Comparison of ENCODE assay signal across 9 cellular contexts in the genomic region with DNA sequence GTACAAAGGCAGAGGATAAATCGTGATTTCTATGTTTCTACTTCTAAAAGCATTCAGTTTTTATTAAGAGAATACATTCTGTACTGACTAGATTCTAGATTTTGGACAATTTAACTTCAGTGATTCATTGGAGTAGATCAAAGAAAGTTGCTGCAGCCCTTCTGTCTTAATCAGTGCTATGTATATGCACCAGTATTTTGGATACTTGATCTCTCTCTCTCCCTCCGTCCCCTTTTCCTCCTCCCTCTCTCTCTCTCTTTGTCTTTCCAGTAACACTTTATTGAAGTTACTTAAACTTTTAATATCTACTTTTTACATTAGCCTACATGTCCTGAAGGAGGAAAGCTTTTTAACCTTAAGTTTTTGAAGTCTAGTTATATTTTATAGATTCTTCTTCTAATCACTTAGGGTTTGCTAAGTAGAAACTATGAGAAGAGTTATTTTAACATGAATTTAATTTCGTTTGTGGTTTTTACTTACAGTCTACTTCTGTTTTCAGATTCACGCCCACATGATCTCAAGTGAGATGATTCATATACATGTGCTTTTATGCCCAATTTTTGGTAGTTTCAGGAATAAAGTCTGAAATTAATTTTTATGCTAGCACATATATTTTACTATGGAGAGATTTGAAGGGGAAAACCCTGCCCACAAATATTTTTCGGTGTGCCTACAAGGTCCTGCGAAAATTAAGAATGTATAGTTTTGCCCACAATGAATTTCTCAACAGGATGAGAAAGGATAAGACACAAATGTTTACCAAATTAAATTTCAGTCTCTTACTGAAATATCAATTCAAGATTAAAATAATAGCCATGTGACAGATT. TPM values are rescaled to one million over a fixed set of nuclear protein-coding genes. Genes with fewer than 3 reads are reported as not detected.
A peak's percentile ranks its signal among the peaks of the same experiment; 100 is the strongest.
DNase-seq lines count a peak whose midpoint lies in the region; ATAC-seq, FAIRE-seq and TF ChIP-seq lines count a peak whose summit lies in the region.
"Had no signal": no experiment of that assay in that cellular context is flagged by ENCODE, and none has a peak within 500 bp of the region (broad histone marks: within the 10 kb centered on the region; RNA-seq: fewer than 3 reads in every experiment).

No MANE protein-coding gene starts in this region.

- H3K27ac Mint-ChIP-seq in activated naive CD4-positive, alpha-beta T cell treated with anti-CD3 and anti-CD28 coated beads, Interleukin-2, amount 10 ng/mL, durations not matched to agents 7 days and 5 days, result no peak overlapping the region
- H3K27ac Mint-ChIP-seq in MCF 10A (ENCODE audit: low read depth, unreplicated experiment), result peak overlapping the region; percentile 66

- H3K4me3 ChIP-seq in thymus (ENCODE audit: low read length) (peak overlapping the region; percentile 5), pancreas (no peak overlapping the region)

- peak overlapping the region; percentile 72 for H3K4me3 Mint-ChIP-seq in activated naive CD4-positive, alpha-beta T cell treated with anti-CD3 and anti-CD28 coated beads, Interleukin-2, amount 10 ng/mL, durations not matched to agents 7 days and 5 days
- H3K4me3 Mint-ChIP-seq in MCF 10A (ENCODE audit: unreplicated experiment), result no peak overlapping the region

- H3K36me3 ChIP-seq in thymus (ENCODE audit: control insufficient read depth, insufficient read depth) (no peaks in the 10 kb centered on the region), pancreas (no peaks in the 10 kb centered on the region)

- no peaks in the 10 kb centered on the region for H3K27me3 Mint-ChIP-seq in activated naive CD4-positive, alpha-beta T cell treated with anti-CD3 and anti-CD28 coated beads, Interleukin-2, amount 10 ng/mL, durations not matched to agents 7 days and 5 days
- no peaks in the 10 kb centered on the region for H3K27me3 Mint-ChIP-seq in MCF 10A (ENCODE audit: insufficient read depth, unreplicated experiment)

- DNase-seq in activated naive CD4-positive, alpha-beta T cell treated with anti-CD3 and anti-CD28 coated beads, Interleukin-2, amount 10 ng/mL, durations not matched to agents 7 days and 5 days, result no peak
- DNase-seq in activated naive CD4-positive, alpha-beta T cell treated with anti-CD3 and anti-CD28 coated beads, Interleukin-2, amount 50 U/mL, for 16 hours, result no peak
- DNase-seq in MCF 10A (ENCODE audit: unreplicated experiment), result peak; percentile 12
- no peak for DNase-seq in stimulated activated naive CD4-positive, alpha-beta T cell (lab: John Stamatoyannopoulos, UW)
- no peak for DNase-seq in pancreas
- no peak for DNase-seq in RKO (ENCODE audit: low spot score)

- WGBS in thymus, result 44% methylated on average over 6 of the region's 6 CpGs
- 74 to 75% methylated on average over 6 of the region's 6 CpGs for WGBS in pancreas, 2 donors

- CTCF ChIA-PET in activated naive CD4-positive, alpha-beta T cell treated with anti-CD3 and anti-CD28 coated beads, Interleukin-2, amount 10 ng/mL, durations not matched to agents 7 days and 5 days (lab: Charles Lee), result interaction anchor here (1.0 kb wide), 1 partner anchor 66 kb away, joined by 3 read pairs; no protein-coding TSS in a partner anchor
- CTCF ChIA-PET in MCF 10A (lab: Yijun Ruan, JAX), result interaction anchor here (0.7 to 0.8 kb wide), 2 partner anchors 16 to 193 kb away, joined by 3 read pairs; no protein-coding TSS in a partner anchor

- H3K27me3 ChIP-seq in thymus (ENCODE audit: control insufficient read depth, insufficient read depth), result no peaks in the 10 kb centered on the region
- no peaks in the 10 kb centered on the region for H3K27me3 ChIP-seq in pancreas

- POLR2A ChIA-PET in MCF 10A (lab: Yijun Ruan, JAX), result no interaction called here

- TF ChIP-seq CTCF in MCF 10A (IDR thresholded peaks at IDR 0.05; ENCODE audit: unreplicated experiment) (no peak), pancreas (IDR thresholded peaks at IDR 0.05) (no peak)

- H3K4me1 ChIP-seq in thymus (ENCODE audit: control insufficient read depth, insufficient read depth, low read length) (peaks cover 9% of the 10 kb centered on the region), pancreas (peaks cover 0 to 9% (median 0%) of the 10 kb centered on the region in 3 donors)

- BruUV-seq in MCF 10A (replicated peaks; lab: Mats Ljungman, UMichigan), result no TSS peak

- peaks cover 35% of the 10 kb centered on the region for H3K4me1 Mint-ChIP-seq in activated naive CD4-positive, alpha-beta T cell treated with anti-CD3 and anti-CD28 coated beads, Interleukin-2, amount 10 ng/mL, durations not matched to agents 7 days and 5 days
- peaks cover 11% of the 10 kb centered on the region for H3K4me1 Mint-ChIP-seq in MCF 10A (ENCODE audit: insufficient read depth, unreplicated experiment)

- H3K9me3 ChIP-seq in thymus (ENCODE audit: control insufficient read depth), result no peaks in the 10 kb centered on the region
- H3K9me3 ChIP-seq in pancreas, result no peaks in the 10 kb centered on the region

- H3K27ac ChIP-seq in thymus (ENCODE audit: low read depth) (peak overlapping the region; percentile 36), pancreas (no peak overlapping the region)
- H3K27ac ChIP-seq: C4-2B had no signal

- ATAC-seq in HG03342 (IDR thresholded peaks at IDR 0.05; ENCODE audit: unreplicated experiment), result peak; percentile 44
- no peak for ATAC-seq in pancreas

- no peaks in the 10 kb centered on the region for H3K9me3 Mint-ChIP-seq in activated naive CD4-positive, alpha-beta T cell treated with anti-CD3 and anti-CD28 coated beads, Interleukin-2, amount 10 ng/mL, durations not matched to agents 7 days and 5 days
- no peaks in the 10 kb centered on the region for H3K9me3 Mint-ChIP-seq in MCF 10A (ENCODE audit: unreplicated experiment)

- intact Hi-C loops in MCF 10A (cut with micrococcal nuclease) (no loop called here), pancreas (cut with DNase I) (no loop called here)

- peaks cover 38% of the 10 kb centered on the region for H3K36me3 Mint-ChIP-seq in activated naive CD4-positive, alpha-beta T cell treated with anti-CD3 and anti-CD28 coated beads, Interleukin-2, amount 10 ng/mL, durations not matched to agents 7 days and 5 days
- H3K36me3 Mint-ChIP-seq in MCF 10A (ENCODE audit: insufficient read depth, unreplicated experiment), result no peaks in the 10 kb centered on the region

- FAIRE-seq in pancreas (lab: Jason Lieb, UNC), result no peak

RNA-seq across cellular contexts. Expression of a gene that starts 9.1 kb away (rescaled TPM):
- total RNA-seq in MCF 10A (2022) (7.8 and 8.1 TPM in 2 replicates), pancreas (10 to 100 TPM in 2 of 6 donors, 1 to 10 TPM in 4; 3.5 to 12.3 (median 4.8) TPM)
- polyA plus RNA-seq in thymus (15.0 TPM), pancreas (1 to 10 TPM; 3.1 to 5.2 TPM)
